8 cellular contexts compared by ENCODE assay signal in the genomic region with DNA sequence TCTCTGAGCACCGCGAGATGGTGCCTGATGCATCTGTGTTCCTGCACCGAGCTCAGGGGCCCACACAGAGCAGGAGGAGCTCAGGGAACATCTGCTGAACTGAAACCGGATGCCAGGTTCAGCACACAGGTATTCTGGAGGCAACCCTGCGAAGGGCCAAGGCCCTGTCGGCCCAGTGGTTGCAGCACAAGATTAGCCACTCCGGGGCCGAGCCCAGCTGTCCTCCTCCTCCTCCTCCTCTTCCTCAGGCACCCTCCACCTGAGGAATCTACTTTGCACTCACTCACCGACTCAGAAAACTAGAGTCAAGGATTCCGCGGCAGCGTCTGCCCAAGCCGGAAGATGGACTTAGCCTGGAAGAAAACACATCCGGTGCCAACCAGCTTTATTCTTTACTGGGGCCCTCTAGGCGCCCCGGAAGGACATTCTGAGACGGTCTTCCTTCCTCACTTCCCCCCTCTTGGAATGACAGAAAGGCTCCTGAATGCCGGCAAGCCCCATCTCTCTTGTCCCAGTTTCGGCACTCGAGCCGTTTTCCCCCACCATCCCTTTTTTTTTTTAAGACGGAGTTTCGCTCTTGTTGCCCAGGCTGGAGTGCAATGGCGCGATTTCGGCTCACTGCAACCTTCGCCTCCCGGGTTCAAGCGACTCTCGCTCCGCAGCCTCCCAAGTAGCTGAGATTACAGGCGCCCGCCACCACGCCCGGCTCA. TPM values are rescaled to one million over a fixed set of nuclear protein-coding genes. Genes with fewer than 3 reads are reported as not detected.
DNase-seq lines count a peak whose midpoint lies in the region; ATAC-seq, FAIRE-seq and TF ChIP-seq lines count a peak whose summit lies in the region.

A gene with protein sequence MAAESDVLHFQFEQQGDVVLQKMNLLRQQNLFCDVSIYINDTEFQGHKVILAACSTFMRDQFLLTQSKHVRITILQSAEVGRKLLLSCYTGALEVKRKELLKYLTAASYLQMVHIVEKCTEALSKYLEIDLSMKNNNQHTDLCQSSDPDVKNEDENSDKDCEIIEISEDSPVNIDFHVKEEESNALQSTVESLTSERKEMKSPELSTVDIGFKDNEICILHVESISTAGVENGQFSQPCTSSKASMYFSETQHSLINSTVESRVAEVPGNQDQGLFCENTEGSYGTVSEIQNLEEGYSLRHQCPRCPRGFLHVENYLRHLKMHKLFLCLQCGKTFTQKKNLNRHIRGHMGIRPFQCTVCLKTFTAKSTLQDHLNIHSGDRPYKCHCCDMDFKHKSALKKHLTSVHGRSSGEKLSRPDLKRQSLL (minus strand): TSS at position 360 of the 710 bp plus-strand sequence. CDS start 1,251 bp downstream, outside the sequence.

- H3K9me3 ChIP-seq in keratinocyte (ENCODE audit: control insufficient read depth, low read depth, low read length) = no peaks in the 10 kb centered on the region

- peaks cover 7% of the 10 kb centered on the region for H3K4me1 ChIP-seq in keratinocyte (ENCODE audit: control insufficient read depth, extremely low read depth, insufficient read depth, low read length)

- DNase-seq in AG09309 (ENCODE audit: low read depth) (peak; percentile 45), NCI-H2227 (lab: John Stamatoyannopoulos, UW; ENCODE audit: unreplicated experiment) (peak; percentile 79), cerebellar cortex (ENCODE audit: low spot score) (peak; percentile 97), keratinocyte (ENCODE audit: low read depth, low spot score) (peak; percentile 46)
- DNase-seq in stimulated activated CD4-positive, alpha-beta T cell treated with anti-CD3 and anti-CD28 coated beads, Interleukin-15, amount 100 ng/mL, for 1 hour (ENCODE audit: low read depth in 1 of 2, low spot score in 1 of 2) = peak; percentile 46 to 48

- peaks cover 36% of the 10 kb centered on the region for H3K79me2 ChIP-seq in keratinocyte (ENCODE audit: control insufficient read depth, insufficient read depth, low read length)

- ATAC-seq in GM18909 (IDR thresholded peaks at IDR 0.05; ENCODE audit: poor library complexity, unreplicated experiment) (peak; percentile 97), HG03159 (IDR thresholded peaks at IDR 0.05; ENCODE audit: unreplicated experiment) (peak; percentile 99)

- no peaks in the 10 kb centered on the region for H4K20me1 ChIP-seq in keratinocyte (ENCODE audit: control insufficient read depth, extremely low read depth, insufficient read depth, low read length)

- H2AFZ ChIP-seq in keratinocyte (ENCODE audit: control insufficient read depth, low read length) = peak within 1 kb of the TSS; percentile 96

- peak within 1 kb of the TSS; percentile 86 for H3K4me2 ChIP-seq in keratinocyte (ENCODE audit: control insufficient read depth, extremely low read depth, insufficient read depth, low read depth, low read length)

- peak within 1 kb of the TSS; percentile 84 for H3K27ac ChIP-seq in keratinocyte (ENCODE audit: control insufficient read depth, insufficient read depth, low read length)

- H3K27me3 ChIP-seq in keratinocyte (ENCODE audit: control insufficient read depth, extremely low read depth, insufficient read depth, low read length) = no peaks in the 10 kb centered on the region

- dilution Hi-C loops in keratinocyte (cut with MboI; ENCODE audit: extremely low pct_ligation_motif_present, low sequenced_read_pairs) = no loop called here

- H3K36me3 ChIP-seq in keratinocyte (ENCODE audit: control insufficient read depth in 2 of 2, extremely low read depth in 1 of 2, insufficient read depth in 2 of 2, low read length in 2 of 2) = peaks cover 8 to 16% of the 10 kb centered on the region in 2 experiments

- peak within 1 kb of the TSS; percentile 89 for H3K9ac ChIP-seq in keratinocyte (ENCODE audit: control insufficient read depth, extremely low read depth, insufficient read depth, low read length)

- TF ChIP-seq CTCF in AG09309 (IDR thresholded peaks at IDR 0.05; ENCODE audit: control insufficient read depth, insufficient read depth, low read depth, low read length, missing control alignments) = no peak
- TF ChIP-seq CTCF in WI38 (IDR thresholded peaks at IDR 0.05; ENCODE audit: low read depth, low read length) = no peak
- peak in 1 of 3 experiments; percentile 14 for TF ChIP-seq CTCF in keratinocyte (optimal IDR thresholded peaks at IDR 0.05 in 1 of 3, IDR thresholded peaks at IDR 0.05 in 1 of 3, conservative IDR thresholded peaks at IDR 0.05 in 1 of 3; ENCODE audit: extremely low read depth in 1 of 3, insufficient read depth in 2 of 3, low read length in 3 of 3)

- FAIRE-seq in keratinocyte (lab: Jason Lieb, UNC) = peak; percentile 53

- no peaks in the 10 kb centered on the region for H3K9me1 ChIP-seq in keratinocyte (ENCODE audit: control insufficient read depth, extremely low read depth, insufficient read depth, low read length)

- H3K4me3 ChIP-seq in AG09309 (ENCODE audit: control insufficient read depth, low read depth, low read length) = peak within 1 kb of the TSS; percentile 81
- H3K4me3 ChIP-seq in WI38 (ENCODE audit: low read depth, low read length) = peak within 1 kb of the TSS; percentile 98
- H3K4me3 ChIP-seq in keratinocyte (ENCODE audit: control insufficient read depth in 2 of 3, extremely low read depth in 1 of 3, insufficient read depth in 2 of 3, low read depth in 1 of 3, low read length in 3 of 3) = peak within 1 kb of the TSS; percentile 59 to 82 (median 78)

RNA-seq across cellular contexts. Expression of the gene that starts here (rescaled TPM):
- polyA plus RNA-seq in keratinocyte = 4.9 to 7.3 TPM (median 5.7 TPM) in 3 replicates
- polyA plus RNA-seq in keratinocyte (2011; ENCODE audit: low read depth) = 2.5 TPM
- polyA plus RNA-seq in keratinocyte (2011; cell fraction: cytosol; rRNA removed) = 2.1 and 4.8 TPM in 2 replicates
- polyA plus RNA-seq in keratinocyte (2011; cell fraction: nucleus; rRNA removed) = 4.5 and 5.5 TPM in 2 replicates
- 3.6 and 6.3 TPM in 2 replicates for polyA plus RNA-seq in keratinocyte (2012; ENCODE audit: low replicate concordance)
- 1.0 to 9.0 TPM (median 6.3 TPM) in 3 replicates for polyA minus RNA-seq in keratinocyte
- polyA minus RNA-seq in keratinocyte (2011; cell fraction: cytosol; rRNA and poly(A)+ RNA removed) = 3.5 TPM
- 7.1 and 12.3 TPM in 2 replicates for polyA minus RNA-seq in keratinocyte (2011; cell fraction: nucleus; rRNA and poly(A)+ RNA removed)

Comparison
In these comparisons a context has a peak if more than half of its experiments do, and no peak if none do; other contexts are left out.
1. Peak in every context shown above with its lines: DNase-seq, ATAC-seq, H3K4me3 ChIP-seq and H3K27ac ChIP-seq.
2. DNase-seq: peak in every context shown above with its lines; median percentile 97 in cerebellar cortex; 79 in NCI-H2227; 47 in stimulated activated CD4-positive, alpha-beta T cell treated with anti-CD3 and anti-CD28 coated beads, Interleukin-15, amount 100 ng/mL, for 1 hour; 46 in keratinocyte; 45 in AG09309.